ENCODE assay signal across 9 cellular contexts in genomic region chr16:1538804-1539520, GRCh38. TPM values are rescaled to one million over a fixed set of nuclear protein-coding genes. Genes with fewer than 3 reads are reported as not detected.
DNase-seq lines count a peak whose midpoint lies in the region; ATAC-seq and TF ChIP-seq lines count a peak whose summit lies in the region.
"Had no signal": no experiment of that assay in that cellular context is flagged by ENCODE, and none has a peak within 500 bp of the region (broad histone marks: within the 10 kb centered on the region; RNA-seq: fewer than 3 reads in every experiment).

No MANE protein-coding gene starts in this region.

- in situ Hi-C loops in Panc1 (cut with HindIII; ENCODE audit: low pct_unique_long_range_greater_than_20kb, low sequenced_read_pairs) = no loop called here

- CTCF ChIA-PET in activated CD4-positive, alpha-beta T cell treated with anti-CD3 and anti-CD28 coated beads for 36 hours (lab: Charles Lee) = interaction anchor here (1.3 kb wide), 1 partner anchor 174 kb away, joined by 4 read pairs; no protein-coding TSS in a partner anchor
- CTCF ChIA-PET in Panc1 (lab: Charles Lee) = no interaction called here

- peak overlapping the region; percentile 95 for H3K4me3 Mint-ChIP-seq in activated CD4-positive, alpha-beta T cell treated with anti-CD3 and anti-CD28 coated beads for 36 hours
- H3K4me3 Mint-ChIP-seq in brain = no peak overlapping the region
- H3K4me3 Mint-ChIP-seq in stimulated activated naive B cell treated with anti-CD40 and anti-IgM and Interleukin-4, amounts not matched to agents 10 μg/mL and 1 μg/mL and 100 μg/mL, for 72 hours = no peak overlapping the region

- 81 to 93% methylated on average over 13 to 19 of the region's 22 CpGs for WGBS in tibial nerve, 2 donors

- TF ChIP-seq CTCF in Panc1 (IDR thresholded peaks at IDR 0.05) (no peak), brain (conservative IDR thresholded peaks at IDR 0.05) (no peak), tibial nerve (IDR thresholded peaks at IDR 0.05) (no peak)

- POLR2A ChIA-PET in activated CD4-positive, alpha-beta T cell treated with anti-CD3 and anti-CD28 coated beads for 36 hours (lab: Charles Lee) = no interaction called here
- POLR2A ChIA-PET in Panc1 (lab: Charles Lee) = interaction anchor here (0.6 to 0.7 kb wide), 2 partner anchors 22 to 70 kb away, joined by 3 to 7 read pairs; no protein-coding TSS in a partner anchor

- H3K36me3 Mint-ChIP-seq in activated CD4-positive, alpha-beta T cell treated with anti-CD3 and anti-CD28 coated beads for 36 hours (ENCODE audit: low read depth) = peaks cover 53% of the 10 kb centered on the region
- no peaks in the 10 kb centered on the region for H3K36me3 Mint-ChIP-seq in brain
- H3K36me3 Mint-ChIP-seq in stimulated activated naive B cell treated with anti-CD40 and anti-IgM and Interleukin-4, amounts not matched to agents 10 μg/mL and 1 μg/mL and 100 μg/mL, for 72 hours = peaks cover 0 to 19% of the 10 kb centered on the region in 2 donors

- no peaks in the 10 kb centered on the region for H3K36me3 ChIP-seq in Panc1 (ENCODE audit: control insufficient read depth, insufficient read depth, low read length)
- H3K36me3 ChIP-seq in tibial nerve = peaks cover 0 to 88% (median 7%) of the 10 kb centered on the region in 3 donors

- intact Hi-C loops in activated CD4-positive, alpha-beta T cell treated with anti-CD3 and anti-CD28 coated beads for 36 hours (cut with DNase I, micrococcal nuclease) = loop anchor here in 1 of 2 experiments (5.0 kb wide), 1 partner anchor 73 kb away; the partner anchor contains the start of genes CRAMP1 and IFT140
- intact Hi-C loops in Panc1 (cut with micrococcal nuclease; ENCODE audit: unreplicated experiment) = no loop called here

- H3K4me1 Mint-ChIP-seq in activated CD4-positive, alpha-beta T cell treated with anti-CD3 and anti-CD28 coated beads for 36 hours = peaks cover 62% of the 10 kb centered on the region
- no peaks in the 10 kb centered on the region for H3K4me1 Mint-ChIP-seq in brain
- H3K4me1 Mint-ChIP-seq in stimulated activated naive B cell treated with anti-CD40 and anti-IgM and Interleukin-4, amounts not matched to agents 10 μg/mL and 1 μg/mL and 100 μg/mL, for 72 hours = peaks cover 38 to 46% of the 10 kb centered on the region in 2 donors

- H3K27me3 ChIP-seq in Panc1 (ENCODE audit: control insufficient read depth, insufficient read depth, low read length) = no peaks in the 10 kb centered on the region
- no peaks in the 10 kb centered on the region for H3K27me3 ChIP-seq in tibial nerve

- TF ChIP-seq POLR2A in tibial nerve (IDR thresholded peaks at IDR 0.05) = no peak

- H3K27ac ChIP-seq in Panc1 (ENCODE audit: low read length) (no peak overlapping the region), tibial nerve (no peak overlapping the region)

- H3K4me3 ChIP-seq in Panc1 (ENCODE audit: low read depth in 2 of 2, low read length in 2 of 2) (no peak overlapping the region), tibial nerve (no peak overlapping the region)

- peak; percentile 13 for ATAC-seq in activated CD4-positive, alpha-beta T cell treated with anti-CD3 and anti-CD28 coated beads for 36 hours
- peak; percentile 29 for ATAC-seq in Panc1
- peak; percentile 22 to 43 for ATAC-seq in stimulated activated naive B cell treated with anti-CD40 and anti-IgM and Interleukin-4, amounts not matched to agents 10 μg/mL and 1 μg/mL and 100 μg/mL, for 72 hours (replicated peaks)
- ATAC-seq in HG03457 (IDR thresholded peaks at IDR 0.05; ENCODE audit: unreplicated experiment) = no peak
- no peak for ATAC-seq in GM18868 (IDR thresholded peaks at IDR 0.05; ENCODE audit: unreplicated experiment)

- H3K9me3 Mint-ChIP-seq in activated CD4-positive, alpha-beta T cell treated with anti-CD3 and anti-CD28 coated beads for 36 hours (ENCODE audit: low read depth) = no peaks in the 10 kb centered on the region
- H3K9me3 Mint-ChIP-seq in brain = no peaks in the 10 kb centered on the region
- H3K9me3 Mint-ChIP-seq in stimulated activated naive B cell treated with anti-CD40 and anti-IgM and Interleukin-4, amounts not matched to agents 10 μg/mL and 1 μg/mL and 100 μg/mL, for 72 hours = no peaks in the 10 kb centered on the region

- TF ChIP-seq EP300 in tibial nerve (IDR thresholded peaks at IDR 0.05) = no peak

- H3K27me3 Mint-ChIP-seq in activated CD4-positive, alpha-beta T cell treated with anti-CD3 and anti-CD28 coated beads for 36 hours = no peaks in the 10 kb centered on the region
- no peaks in the 10 kb centered on the region for H3K27me3 Mint-ChIP-seq in brain
- peaks cover 0 to 25% of the 10 kb centered on the region in 2 donors for H3K27me3 Mint-ChIP-seq in stimulated activated naive B cell treated with anti-CD40 and anti-IgM and Interleukin-4, amounts not matched to agents 10 μg/mL and 1 μg/mL and 100 μg/mL, for 72 hours

- H3K9me3 ChIP-seq in Panc1 (ENCODE audit: control insufficient read depth, insufficient read depth, low read depth, low read length) (no peaks in the 10 kb centered on the region), tibial nerve (no peaks in the 10 kb centered on the region)

- H3K4me1 ChIP-seq in Panc1 (ENCODE audit: control insufficient read depth, insufficient read depth, low read length) (peaks cover 7% of the 10 kb centered on the region), tibial nerve (peaks cover 0 to 75% (median 5%) of the 10 kb centered on the region in 4 donors)

- no TSS peak for BruUV-seq in Panc1 (replicated peaks; lab: Mats Ljungman, UMichigan)

- DNase-seq in activated CD4-positive, alpha-beta T cell treated with anti-CD3 and anti-CD28 coated beads for 36 hours = peak; percentile 70
- DNase-seq in activated CD4-positive, alpha-beta T cell treated with anti-CD3 and anti-CD28 coated beads for 1 hour = no peak
- no peak for DNase-seq in Panc1 (ENCODE audit: low read depth, low spot score)
- DNase-seq in stimulated activated naive B cell treated with anti-CD40 and anti-IgM and Interleukin-4, amounts not matched to agents 10 μg/mL and 1 μg/mL and 100 μg/mL, for 72 hours = no peak
- no peak for DNase-seq in tibial nerve (ENCODE audit: low spot score in 2 of 2)

- H3K27ac Mint-ChIP-seq in activated CD4-positive, alpha-beta T cell treated with anti-CD3 and anti-CD28 coated beads for 36 hours = peak overlapping the region; percentile 94
- peak overlapping the region in 4 of 5 experiments; percentile 16 to 90 (median 64) for H3K27ac Mint-ChIP-seq in brain
- H3K27ac Mint-ChIP-seq in stimulated activated naive B cell treated with anti-CD40 and anti-IgM and Interleukin-4, amounts not matched to agents 10 μg/mL and 1 μg/mL and 100 μg/mL, for 72 hours = no peak overlapping the region

RNA-seq across cellular contexts. Expression of gene TMEM204, which starts 5.5 kb away (rescaled TPM):
- total RNA-seq in activated CD4-positive, alpha-beta T cell treated with anti-CD3 and anti-CD28 coated beads for 36 hours = 10 to 100 TPM; 12.6 to 17.5 TPM
- total RNA-seq in Panc1 (2021; ENCODE audit: unreplicated experiment) = 0.13 TPM
- polyA plus RNA-seq in Panc1 (2012; ENCODE audit: insufficient read length) = 0.48 TPM
- 11.1 TPM for polyA plus RNA-seq in brain (ENCODE audit: insufficient read depth, low read depth, low replicate concordance)
- 10 to 100 TPM; 46.3 to 53.7 (median 48.9) TPM for total RNA-seq in tibial nerve
- total RNA-seq: A673 had no signal

RNA-seq across cellular contexts. Expression of gene TELO2, which starts 45.8 kb away (rescaled TPM):
- 10 to 100 TPM; 48.1 to 60.0 TPM for total RNA-seq in activated CD4-positive, alpha-beta T cell treated with anti-CD3 and anti-CD28 coated beads for 36 hours
- total RNA-seq in Panc1 (2021; ENCODE audit: unreplicated experiment) (65.4 TPM), tibial nerve (10 to 100 TPM; 37.1 to 84.6 (median 45.3) TPM)
- 48.9 TPM for polyA plus RNA-seq in Panc1 (2012; ENCODE audit: insufficient read length)
- polyA plus RNA-seq in brain (ENCODE audit: insufficient read depth, low read depth, low replicate concordance) = 34.8 TPM

RNA-seq across cellular contexts. Expression of gene PTX4, which starts 50.2 kb away (rescaled TPM):
- not detected for total RNA-seq in activated CD4-positive, alpha-beta T cell treated with anti-CD3 and anti-CD28 coated beads for 36 hours
- total RNA-seq in Panc1 (2021; ENCODE audit: unreplicated experiment) (not detected), tibial nerve (not detected)
- polyA plus RNA-seq in Panc1 (2012; ENCODE audit: insufficient read length) = not detected
- polyA plus RNA-seq in brain (ENCODE audit: insufficient read depth, low read depth, low replicate concordance) = not detected
- total RNA-seq: A673 had no signal

Comparison
In these comparisons a context has a peak if more than half of its experiments do, and no peak if none do; other contexts are left out.
1. ATAC-seq: peak in activated CD4-positive, alpha-beta T cell treated with anti-CD3 and anti-CD28 coated beads for 36 hours (single experiment), Panc1 (single experiment) and stimulated activated naive B cell treated with anti-CD40 and anti-IgM and Interleukin-4, amounts not matched to agents 10 μg/mL and 1 μg/mL and 100 μg/mL, for 72 hours (2 of 2); none in HG03457 (single experiment) and GM18868 (single experiment).
2. RNA of gene TMEM204, which starts 5.5 kb away (total RNA-seq): 46.3 to 53.7 TPM in tibial nerve and 12.6 to 17.5 TPM in activated CD4-positive, alpha-beta T cell treated with anti-CD3 and anti-CD28 coated beads for 36 hours; 0.13 TPM in Panc1 (single experiment); every median in the first group is over 10 times any median in the second.